Comparison of ENCODE assay signal across 7 cellular contexts in genomic region chr15:76235186-76235826, GRCh38.
DNase-seq lines count a peak whose midpoint lies in the region; ATAC-seq and TF ChIP-seq lines count a peak whose summit lies in the region.

No MANE protein-coding gene starts in this region.

- no peak overlapping the region for H3K27ac ChIP-seq in SK-N-MC

- DNase-seq in EL (peak; percentile 43), SK-N-MC (ENCODE audit: low read depth, low spot score) (peak; percentile 66), foreskin melanocyte (peak; percentile 28), retina (peak; percentile 32)
- DNase-seq in stimulated activated CD8-positive, alpha-beta memory T cell treated with anti-CD3 and anti-CD28 coated beads, Interleukin-4, amount 100 ng/mL, for 48 hours, result no peak

- ATAC-seq in HG03159 (IDR thresholded peaks at IDR 0.05; ENCODE audit: unreplicated experiment), result no peak

- no peaks in the 10 kb centered on the region for H3K36me3 ChIP-seq in SK-N-MC (ENCODE audit: insufficient read depth, low read length)

- no peak for TF ChIP-seq EP300 in Ishikawa (IDR thresholded peaks at IDR 0.05; ENCODE audit: borderline replicate concordance)

- H3K4me3 ChIP-seq in SK-N-MC, result no peak overlapping the region

- no peaks in the 10 kb centered on the region for H3K9me3 ChIP-seq in SK-N-MC (ENCODE audit: low read depth, low read length)

- peak; percentile 70 for TF ChIP-seq RAD21 in Ishikawa (IDR thresholded peaks at IDR 0.05; ENCODE audit: low read depth)

- no peak overlapping the region for H3K9ac ChIP-seq in SK-N-MC (ENCODE audit: insufficient read length)

TF ChIP-seq in Ishikawa, 13 proteins besides CTCF, POLR2A, EP300 and RAD21:
- TF ChIP-seq ZBTB7A (IDR thresholded peaks at IDR 0.05; ENCODE audit: low read depth) (no peak), CEBPB (IDR thresholded peaks at IDR 0.05) (no peak), NFIC (IDR thresholded peaks at IDR 0.05) (no peak), TCF12 (IDR thresholded peaks at IDR 0.05; ENCODE audit: low read depth) (no peak), EGR1 (IDR thresholded peaks at IDR 0.05) (no peak), FOXM1 (IDR thresholded peaks at IDR 0.05; ENCODE audit: borderline replicate concordance, low read depth) (no peak), REST (IDR thresholded peaks at IDR 0.05; ENCODE audit: low read depth) (no peak), CREB1 (IDR thresholded peaks at IDR 0.05; ENCODE audit: low read depth) (no peak), TEAD4 (IDR thresholded peaks at IDR 0.05) (no peak), TAF1 (IDR thresholded peaks at IDR 0.05; ENCODE audit: low read depth) (no peak), USF1 (IDR thresholded peaks at IDR 0.05) (no peak), MAX (IDR thresholded peaks at IDR 0.05) (no peak), YY1 (IDR thresholded peaks at IDR 0.05; ENCODE audit: low read depth) (no peak)
